ENCODE assay signal across 22 cellular contexts in genomic region chr2:103396152-103396551, GRCh38.
A peak's percentile ranks its signal among the peaks of the same experiment; 100 is the strongest.
DNase-seq lines count a peak whose midpoint lies in the region; ATAC-seq, FAIRE-seq and TF ChIP-seq lines count a peak whose summit lies in the region.
"Had no signal": no experiment of that assay in that cellular context is flagged by ENCODE, and none has a peak within 500 bp of the region (broad histone marks: within the 10 kb centered on the region; RNA-seq: fewer than 3 reads in every experiment).

No MANE protein-coding gene starts in this region.

- H3K27ac Mint-ChIP-seq in H9 (peak overlapping the region in 2 of 3 experiments; percentile 13 to 56; a peak in 3 of 7 replicates), endodermal cell (no peak overlapping the region)

- H3K4me2 ChIP-seq in H9 (ENCODE audit: insufficient read depth, insufficient read length, low read length) = peak overlapping the region; percentile 42

- H4K91ac ChIP-seq in H9 (ENCODE audit: insufficient read length, low read depth, low read length) = no peak overlapping the region

- H3K79me1 ChIP-seq in H9 (ENCODE audit: insufficient read depth, low read depth, low read length, poor library complexity, severe bottlenecking) = no peaks in the 10 kb centered on the region

- H2BK120ac ChIP-seq in H9 (ENCODE audit: low read depth, low read length, poor library complexity, severe bottlenecking) = no peak overlapping the region

- no peaks in the 10 kb centered on the region for H3K36me3 ChIP-seq in endodermal cell (ENCODE audit: control insufficient read depth, insufficient read depth, low read length)
- H3K36me3 ChIP-seq: HAP-1 had no signal

- H3K4me3 Mint-ChIP-seq in H9 (peak overlapping the region in 1 of 2 experiments; percentile 2; a peak in 2 of 5 replicates), endodermal cell (no peak overlapping the region)

- no peak overlapping the region for H2BK5ac ChIP-seq in H9 (ENCODE audit: insufficient read length, low read length)

- no peak overlapping the region for H3K56ac ChIP-seq in H9 (ENCODE audit: insufficient read length, low read depth, low read length)

- peak overlapping the region; percentile 83 for H2BK20ac ChIP-seq in H9 (ENCODE audit: low read depth, low read length, poor library complexity, severe bottlenecking)

- H3K27ac ChIP-seq in H9 (ENCODE audit: insufficient read length, low read depth, low read length) (peak overlapping the region; percentile 95), endodermal cell (ENCODE audit: low read depth, low read length) (no peak overlapping the region)
- H3K27ac ChIP-seq: C4-2B had no signal

- H3T11ph ChIP-seq in H9 (ENCODE audit: low read length) = no peak overlapping the region

- DNase-seq in H9 = peak; percentile 65
- peak; percentile 84 for DNase-seq in endodermal cell
- peak; percentile 12 for DNase-seq in iPS-NIHi7 (ENCODE audit: extremely low spot score)
- DNase-seq in urothelium cell line (ENCODE audit: low spot score) = no peak
- DNase-seq in foreskin fibroblast = no peak
- DNase-seq: GDM1, KBM-7, MM.1S, NCI-H1048, NCI-H1436, NCI-H1930, NCI-H226, NCI-H524 treated with DMSO at 0.1 percent for 48 hours, NCI-H82 had no signal

- no peaks in the 10 kb centered on the region for H3K27me3 ChIP-seq in H9 (ENCODE audit: insufficient read depth, low read length)
- H3K27me3 ChIP-seq in endodermal cell (ENCODE audit: control insufficient read depth, insufficient read depth, low read length, poor library complexity, severe bottlenecking) = no peaks in the 10 kb centered on the region

- no peaks in the 10 kb centered on the region for H3K27me3 Mint-ChIP-seq in H9 (ENCODE audit: low read depth)
- H3K27me3 Mint-ChIP-seq in endodermal cell (ENCODE audit: insufficient read depth) = no peaks in the 10 kb centered on the region

- peak overlapping the region; percentile 27 for H2AFZ ChIP-seq in H9 (ENCODE audit: low read length)

- H3K14ac ChIP-seq in H9 (ENCODE audit: insufficient read depth, low read length) = peak overlapping the region; percentile 45; the same call in 1 of the 2 replicates

- H3K9me3 Mint-ChIP-seq in H9 (peaks cover 6 to 17% of the 10 kb centered on the region in 2 experiments; a peak in 4 of 5 replicates), endodermal cell (peaks cover 13% of the 10 kb centered on the region)

- TF ChIP-seq CTCF in H9 (conservative IDR thresholded peaks at IDR 0.05) (no peak), endodermal cell (conservative IDR thresholded peaks at IDR 0.05) (no peak), foreskin fibroblast (IDR thresholded peaks at IDR 0.05; ENCODE audit: low read depth, low read length) (no peak)

- H3K4me1 ChIP-seq in H9 (ENCODE audit: insufficient read depth, low read length) = peaks cover 5% of the 10 kb centered on the region; the same call in 1 of the 2 replicates
- no peaks in the 10 kb centered on the region for H3K4me1 ChIP-seq in endodermal cell (ENCODE audit: control insufficient read depth, insufficient read depth, low read length)
- H3K4me1 ChIP-seq: HAP-1 had no signal

- H3K4me3 ChIP-seq in endodermal cell (ENCODE audit: low read length) (no peak overlapping the region), foreskin fibroblast (ENCODE audit: low read depth in 1 of 2, low read length in 2 of 2) (no peak overlapping the region)
- H3K4me3 ChIP-seq: HAP-1 had no signal

- peak overlapping the region; percentile 67 for H3K18ac ChIP-seq in H9 (ENCODE audit: insufficient read length, low read depth, low read length)

- H2BK15ac ChIP-seq in H9 (ENCODE audit: low read depth, low read length) = no peak overlapping the region

- H3K23ac ChIP-seq in H9 (ENCODE audit: insufficient read length, low read depth, low read length) = no peak overlapping the region

- WGBS in H9 (ENCODE audit: extremely low coverage, insufficient read length, low lambda C conversion rate) = no CpG with 5 or more reads among the region's 1 CpG
- 9 to 17% methylated on average over 1 of the region's 1 CpG for WGBS in endodermal cell (ENCODE audit: insufficient coverage in 1 of 2, insufficient read length in 1 of 2), 2 experiments

- H3K4me1 Mint-ChIP-seq in H9 (peaks cover 12 to 30% of the 10 kb centered on the region in 2 experiments), endodermal cell (peaks cover 4% of the 10 kb centered on the region)

- H4K8ac ChIP-seq in H9 (replicated peaks; ENCODE audit: insufficient read length, low read depth, low read length) = peak overlapping the region; percentile 95

- H3K9ac ChIP-seq in H9 (ENCODE audit: extremely low read depth, insufficient read length, low read length) (no peak overlapping the region), endodermal cell (ENCODE audit: extremely low read depth, low read length, poor library complexity, severe bottlenecking) (no peak overlapping the region)

- H3K36me3 Mint-ChIP-seq in H9 (ENCODE audit: insufficient read depth in 1 of 3, low read depth in 3 of 3) = peaks cover 2 to 14% (median 10%) of the 10 kb centered on the region in 3 experiments; a peak in 4 of 7 replicates
- no peaks in the 10 kb centered on the region for H3K36me3 Mint-ChIP-seq in endodermal cell (ENCODE audit: low read depth)

- peak overlapping the region; percentile 21 for H2BK12ac ChIP-seq in H9 (ENCODE audit: insufficient read length, low read depth, low read length)

- ATAC-seq in GM19395 (IDR thresholded peaks at IDR 0.05; ENCODE audit: unreplicated experiment) (no peak), GM21619 (IDR thresholded peaks at IDR 0.05; ENCODE audit: unreplicated experiment) (no peak)
- ATAC-seq: HepG2, Right ventricle myocardium inferior had no signal

- H3K9me3 ChIP-seq in H9 (ENCODE audit: control insufficient read depth, low read depth, low read length) = no peaks in the 10 kb centered on the region
- no peaks in the 10 kb centered on the region for H3K9me3 ChIP-seq in endodermal cell (ENCODE audit: control insufficient read depth, low read length)
- H3K9me3 ChIP-seq: HAP-1 had no signal

- no peaks in the 10 kb centered on the region for H4K20me1 ChIP-seq in H9 (ENCODE audit: control insufficient read depth, insufficient read depth, insufficient read length)

- H3K79me2 ChIP-seq in H9 (ENCODE audit: insufficient read depth, low read length) = no peaks in the 10 kb centered on the region

- no peaks in the 10 kb centered on the region for H3K23me2 ChIP-seq in H9 (ENCODE audit: insufficient read length, low read depth, low read length, poor library complexity, severe bottlenecking)

- peak overlapping the region; percentile 24 for H4K5ac ChIP-seq in H9 (ENCODE audit: insufficient read length, low read depth, low read length)

- no peak overlapping the region for H2AK5ac ChIP-seq in H9 (ENCODE audit: insufficient read length, low read length)

- H3K4ac ChIP-seq in H9 (ENCODE audit: low read depth, low read length) = no peak overlapping the region

- peak; percentile 42 for FAIRE-seq in urothelium cell line (lab: Jason Lieb, UNC)
- FAIRE-seq: A204.1, GM18507, HepG2 had no signal

Comparison
In these comparisons a context has a peak if more than half of its experiments do, and no peak if none do; other contexts are left out.
1. DNase-seq: peak in H9 (single experiment), endodermal cell (single experiment) and iPS-NIHi7 (single experiment); none in urothelium cell line (single experiment) and foreskin fibroblast (0 of 2).